27 cellular contexts compared by ENCODE assay signal in the genomic region with DNA sequence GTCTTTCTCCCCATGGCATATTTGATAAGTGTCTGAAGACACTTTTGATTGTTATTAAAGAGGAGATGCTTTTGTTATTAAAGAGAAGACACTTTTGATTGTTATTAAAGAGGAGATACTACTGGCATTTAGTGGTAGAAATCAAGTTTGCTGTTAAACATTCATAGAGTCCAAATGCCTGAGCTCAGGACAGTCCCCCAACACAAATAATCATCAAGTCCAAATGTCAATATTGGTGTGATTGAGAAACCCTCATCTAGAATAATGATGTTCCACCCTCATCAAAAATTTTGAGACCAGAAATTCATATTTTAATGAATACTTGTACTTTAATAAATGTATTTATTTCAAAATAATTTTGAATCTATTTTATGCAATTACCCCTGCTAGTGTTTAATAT.
"Had no signal": no experiment of that assay in that cellular context is flagged by ENCODE, and none has a peak within 500 bp of the region (broad histone marks: within the 10 kb centered on the region; RNA-seq: fewer than 3 reads in every experiment).

No MANE protein-coding gene starts in this region.

- ATAC-seq: effector memory CD8-positive, alpha-beta T cell; esophagus mucosa; gastrocnemius medialis; gastroesophageal sphincter; heart left ventricle; heart right ventricle had no signal

- H3K36me3 ChIP-seq: colonic mucosa, esophagus muscularis mucosa, esophagus squamous epithelium, gastrocnemius medialis, gastroesophageal sphincter, heart left ventricle, heart right ventricle had no signal

- H3K27ac ChIP-seq: colonic mucosa, coronary artery, dorsolateral prefrontal cortex, epithelial cell of prostate, esophagus muscularis mucosa, esophagus squamous epithelium, gastrocnemius medialis, gastroesophageal sphincter, heart left ventricle, heart right ventricle had no signal

- H3K9me3 ChIP-seq: colonic mucosa, esophagus muscularis mucosa, gastrocnemius medialis, gastroesophageal sphincter, heart left ventricle, heart right ventricle had no signal

- DNase-seq: colonic mucosa; cortex of kidney; dermis blood vessel endothelial cell; dorsolateral prefrontal cortex; effector CD4-positive, alpha-beta T cell; effector CD8-positive, alpha-beta T cell; effector memory CD4-positive, alpha-beta T cell; effector memory CD8-positive, alpha-beta T cell; endodermal cell; erythroblast; esophagus squamous epithelium; foreskin fibroblast; foreskin melanocyte; gastrocnemius medialis; glutamatergic neuron; head of caudate nucleus; heart left ventricle; heart right ventricle had no signal

- H3K27me3 ChIP-seq: colonic mucosa, dorsolateral prefrontal cortex, esophagus muscularis mucosa, esophagus squamous epithelium, gastrocnemius medialis, gastroesophageal sphincter, heart left ventricle, heart right ventricle had no signal

- FAIRE-seq: colon, endometrium, endothelial cell of umbilical vein, frontal cortex had no signal

- H3K4me1 ChIP-seq: colonic mucosa, esophagus muscularis mucosa, esophagus squamous epithelium, gastrocnemius medialis, gastroesophageal sphincter, heart left ventricle, heart right ventricle had no signal

- H3K4me3 ChIP-seq: colonic mucosa, coronary artery, dorsolateral prefrontal cortex, esophagus muscularis mucosa, esophagus squamous epithelium, gastrocnemius medialis, gastroesophageal sphincter, heart left ventricle, heart right ventricle had no signal
